In genomic region chr16:22664561-22664997, GRCh38 we compare ENCODE assay signal across 20 cellular contexts.
DNase-seq lines count a peak whose midpoint lies in the region; ATAC-seq and TF ChIP-seq lines count a peak whose summit lies in the region.
"Had no signal": no experiment of that assay in that cellular context is flagged by ENCODE, and none has a peak within 500 bp of the region (broad histone marks: within the 10 kb centered on the region; RNA-seq: fewer than 3 reads in every experiment).

No MANE protein-coding gene starts in this region.

- H3K27me3 ChIP-seq in mesendoderm (ENCODE audit: insufficient read depth, low read length, poor library complexity): no peaks in the 10 kb centered on the region
- H3K27me3 ChIP-seq: Peyer's patch had no signal

- H3K9me3 Mint-ChIP-seq in HFFc6: no peaks in the 10 kb centered on the region
- no peaks in the 10 kb centered on the region for H3K9me3 Mint-ChIP-seq in type B pancreatic cell
- H3K9me3 Mint-ChIP-seq: activated T-helper 17 cell treated with anti-CD3 and anti-CD28 coated beads, Interleukin-2, amount 50 U/mL, for 72 hours; CD4-positive, alpha-beta memory T cell; effector memory CD8-positive, alpha-beta T cell; stimulated activated effector memory CD8-positive, alpha-beta T cell treated with anti-CD3 and anti-CD28 coated beads, Interleukin-12 subunit alpha, Interleukin-12 subunit beta, amount 100 ng/mL, for 72 hours had no signal

- no peak overlapping the region for H3K4me2 ChIP-seq in mesendoderm (ENCODE audit: low read length)

- peak overlapping the region; percentile 52 for H3K23ac ChIP-seq in mesendoderm (ENCODE audit: low read length)

- H3K36me3 ChIP-seq in mesendoderm (ENCODE audit: control insufficient read depth, insufficient read depth, low read length): no peaks in the 10 kb centered on the region
- H3K36me3 ChIP-seq: gastroesophageal sphincter, lower lobe of right lung, MG63, Peyer's patch had no signal

- no peak overlapping the region for H3K27ac ChIP-seq in mesendoderm (ENCODE audit: low read depth, low read length)
- H3K27ac ChIP-seq: gastroesophageal sphincter, GM23248, lower lobe of right lung, Peyer's patch, skin epidermis had no signal

- ATAC-seq in HG02938 (IDR thresholded peaks at IDR 0.05; ENCODE audit: unreplicated experiment): no peak
- ATAC-seq: activated T-helper 17 cell treated with anti-CD3 and anti-CD28 coated beads, Interleukin-2, amount 50 U/mL, for 72 hours; effector memory CD8-positive, alpha-beta T cell; gastroesophageal sphincter; T-helper 17 cell had no signal

- H3K27me3 Mint-ChIP-seq in HFFc6 (ENCODE audit: insufficient read depth): peaks cover 4% of the 10 kb centered on the region; the same call in 1 of the 2 replicates
- no peaks in the 10 kb centered on the region for H3K27me3 Mint-ChIP-seq in type B pancreatic cell
- H3K27me3 Mint-ChIP-seq: activated T-helper 17 cell treated with anti-CD3 and anti-CD28 coated beads, Interleukin-2, amount 50 U/mL, for 72 hours; effector memory CD8-positive, alpha-beta T cell; T-helper 17 cell had no signal

- H2BK5ac ChIP-seq in mesendoderm (ENCODE audit: low read length): no peak overlapping the region

- H3K79me2 ChIP-seq in mesendoderm (ENCODE audit: control insufficient read depth, insufficient read depth, low read length): no peaks in the 10 kb centered on the region

- DNase-seq in CD1c-positive myeloid dendritic cell (ENCODE audit: extremely low spot score) (peak; percentile 71), GM12865 (ENCODE audit: low read depth) (peak; percentile 28), RPMI8226 (peak; percentile 89), mesendoderm (no peak), HFFc6 (no peak), type B pancreatic cell (ENCODE audit: extremely low spot score, unreplicated experiment) (no peak)
- DNase-seq: activated CD4-positive, alpha-beta T cell treated with anti-CD3 and anti-CD28 coated beads for 48 hours; CD4-positive, alpha-beta memory T cell; effector memory CD8-positive, alpha-beta T cell; GM23248; lower lobe of right lung; MG63; Peyer's patch; stimulated activated CD4-positive, alpha-beta T cell treated with anti-CD3 and anti-CD28 coated beads, Interleukin-1b, Interleukin-23, amount 100 ng/mL, for 48 hours; T-helper 17 cell had no signal

- H3K27ac Mint-ChIP-seq in HFFc6 (no peak overlapping the region), type B pancreatic cell (no peak overlapping the region)
- H3K27ac Mint-ChIP-seq: activated T-helper 17 cell treated with anti-CD3 and anti-CD28 coated beads, Interleukin-2, amount 50 U/mL, for 72 hours; CD4-positive, alpha-beta memory T cell; effector memory CD8-positive, alpha-beta T cell; stimulated activated effector memory CD8-positive, alpha-beta T cell treated with anti-CD3 and anti-CD28 coated beads, Interleukin-12 subunit alpha, Interleukin-12 subunit beta, amount 100 ng/mL, for 72 hours; T-helper 17 cell had no signal

- H3K4me3 Mint-ChIP-seq in HFFc6 (no peak overlapping the region), type B pancreatic cell (no peak overlapping the region)
- H3K4me3 Mint-ChIP-seq: activated T-helper 17 cell treated with anti-CD3 and anti-CD28 coated beads, Interleukin-2, amount 50 U/mL, for 72 hours; CD4-positive, alpha-beta memory T cell; effector memory CD8-positive, alpha-beta T cell; stimulated activated effector memory CD8-positive, alpha-beta T cell treated with anti-CD3 and anti-CD28 coated beads, Interleukin-12 subunit alpha, Interleukin-12 subunit beta, amount 100 ng/mL, for 72 hours; T-helper 17 cell had no signal

- H4K5ac ChIP-seq in mesendoderm (ENCODE audit: low read length): no peak overlapping the region

- WGBS in mesendoderm (ENCODE audit: extremely low coverage, insufficient coverage, low lambda C conversion rate): no CpG with 5 or more reads among the region's 7 CpGs

- no peaks in the 10 kb centered on the region for H3K79me1 ChIP-seq in mesendoderm (ENCODE audit: low read length)

- H3K4me1 Mint-ChIP-seq in HFFc6 (ENCODE audit: low read depth) (no peaks in the 10 kb centered on the region), type B pancreatic cell (ENCODE audit: unreplicated experiment) (no peaks in the 10 kb centered on the region)
- H3K4me1 Mint-ChIP-seq: activated T-helper 17 cell treated with anti-CD3 and anti-CD28 coated beads, Interleukin-2, amount 50 U/mL, for 72 hours; CD4-positive, alpha-beta memory T cell; stimulated activated effector memory CD8-positive, alpha-beta T cell treated with anti-CD3 and anti-CD28 coated beads, Interleukin-12 subunit alpha, Interleukin-12 subunit beta, amount 100 ng/mL, for 72 hours; T-helper 17 cell had no signal

- H3K4me3 ChIP-seq in GM12865 (ENCODE audit: low read depth, low read length) (no peak overlapping the region), mesendoderm (ENCODE audit: low read length) (no peak overlapping the region)
- H3K4me3 ChIP-seq: gastroesophageal sphincter, GM23248, lower lobe of right lung, MG63, Peyer's patch, skin epidermis had no signal

- no peak overlapping the region for H3K18ac ChIP-seq in mesendoderm (ENCODE audit: low read length)

- no peak overlapping the region for H2AK5ac ChIP-seq in mesendoderm (ENCODE audit: low read length)

- H4K8ac ChIP-seq in mesendoderm (ENCODE audit: low read depth, low read length): no peak overlapping the region

- H2BK15ac ChIP-seq in mesendoderm (replicated peaks; ENCODE audit: low read depth): no peak overlapping the region

- H3K9ac ChIP-seq in mesendoderm (ENCODE audit: low read length): no peak overlapping the region
- H3K9ac ChIP-seq: GM23248 had no signal

- no peak overlapping the region for H3K4ac ChIP-seq in mesendoderm (ENCODE audit: low read depth, low read length)

- H3K36me3 Mint-ChIP-seq in HFFc6 (ENCODE audit: low read depth) (no peaks in the 10 kb centered on the region), type B pancreatic cell (no peaks in the 10 kb centered on the region)
- H3K36me3 Mint-ChIP-seq: CD4-positive, alpha-beta memory T cell; stimulated activated effector memory CD8-positive, alpha-beta T cell treated with anti-CD3 and anti-CD28 coated beads, Interleukin-12 subunit alpha, Interleukin-12 subunit beta, amount 100 ng/mL, for 72 hours had no signal

- H3K4me1 ChIP-seq in mesendoderm (ENCODE audit: control insufficient read depth, low read depth, low read length): no peaks in the 10 kb centered on the region
- H3K4me1 ChIP-seq: gastroesophageal sphincter, lower lobe of right lung, Peyer's patch had no signal

- TF ChIP-seq CTCF in GM12865 (IDR thresholded peaks at IDR 0.05; ENCODE audit: insufficient read depth, low read depth, low read length, missing control alignments): no peak
- no peak for TF ChIP-seq CTCF in HFFc6 (IDR thresholded peaks at IDR 0.05)
- no peak for TF ChIP-seq CTCF in type B pancreatic cell (conservative IDR thresholded peaks at IDR 0.05)

- no peak overlapping the region for H2BK120ac ChIP-seq in mesendoderm (ENCODE audit: low read depth, low read length)

- no peak overlapping the region for H3K56ac ChIP-seq in mesendoderm (ENCODE audit: low read length)

Comparison
In these comparisons a context has a peak if more than half of its experiments do, and no peak if none do; other contexts are left out.
1. DNase-seq: peak in CD1c-positive myeloid dendritic cell (single experiment), GM12865 (single experiment) and RPMI8226 (single experiment); none in mesendoderm (single experiment), HFFc6 (single experiment) and type B pancreatic cell (single experiment).